Comparison of ENCODE assay signal across 2 cellular contexts in the genomic region with DNA sequence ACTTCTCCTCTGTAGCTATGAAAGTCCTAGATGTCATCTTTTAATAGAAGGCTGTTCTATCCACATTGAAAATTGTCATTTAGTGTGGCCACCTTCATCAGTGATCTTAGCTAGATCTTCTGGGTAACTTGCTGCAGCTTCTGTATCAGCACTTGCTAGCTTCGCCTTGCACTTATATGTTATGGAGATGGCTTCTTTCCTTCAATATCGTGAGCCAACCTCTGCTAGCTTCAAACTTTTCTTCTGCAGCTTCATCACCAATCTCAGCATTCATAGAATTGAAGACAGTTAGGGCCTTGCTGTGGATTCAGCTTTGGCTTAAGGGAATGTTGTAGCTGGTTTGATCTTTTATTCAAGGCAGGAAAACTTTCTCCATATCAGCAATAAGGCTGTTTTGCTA.
TF ChIP-seq lines count a peak whose summit lies in the region.
"Not testable (repeated sequence)": the region's sequence is repeated elsewhere in the genome, so short reads cannot be mapped to it uniquely, and the experiment has no call there.

No MANE protein-coding gene starts in this region.

TF ChIP-seq in HEK293, 187 proteins besides CTCF, POLR2A, EP300 and RAD21:
- 0 out of 2 replicates have a peak, but pooled peaks have one; percentile 17 for TF ChIP-seq PRDM1 (tag by site-specific recombination; IDR thresholded peaks at IDR 0.05)

TF ChIP-seq in K562, 482 proteins besides CTCF, POLR2A, EP300 and RAD21:
- not testable (repeated sequence) for TF ChIP-seq BRCA1 (IDR thresholded peaks at IDR 0.05)
- 0 out of 2 replicates have a peak, but pooled peaks have one; percentile 51 for TF ChIP-seq BRCA1 (CRISPR knock-in tag; IDR thresholded peaks at IDR 0.05)
- 0 out of 2 replicates have a peak, but pooled peaks have one; percentile 54 for TF ChIP-seq ZNF253 (CRISPR knock-in tag; conservative IDR thresholded peaks at IDR 0.05)
- TF ChIP-seq CBX8 (IDR thresholded peaks at IDR 0.05; ENCODE audit: borderline replicate concordance, extremely low read depth, low read depth, low read length, poor library complexity, severe bottlenecking) = peak; percentile 43
- TF ChIP-seq CBX2 (IDR thresholded peaks at IDR 0.05; ENCODE audit: insufficient read depth, low read length, poor library complexity, severe bottlenecking) = peak; percentile 75
